ENCODE assay signal across 29 cellular contexts in genomic region chr10:122730238-122730637, GRCh38. TPM values are rescaled to one million over a fixed set of nuclear protein-coding genes. Genes with fewer than 3 reads are reported as not detected.
"Had no signal": no experiment of that assay in that cellular context is flagged by ENCODE, and none has a peak within 500 bp of the region (broad histone marks: within the 10 kb centered on the region; RNA-seq: fewer than 3 reads in every experiment).

No MANE protein-coding gene starts in this region.

- H3K27ac ChIP-seq: esophagus muscularis mucosa, foreskin keratinocyte, heart right ventricle, left lung, lower lobe of right lung, neutrophil, right lobe of liver, thoracic aorta, VCaP had no signal

- H3K4me3 ChIP-seq: esophagus muscularis mucosa, heart right ventricle, left lung, lower lobe of right lung, mucosa of descending colon, right lobe of liver, thoracic aorta had no signal

- ATAC-seq: foreskin keratinocyte, heart right ventricle, left lung, mucosa of descending colon, right lobe of liver had no signal

- H3K4me1 ChIP-seq: esophagus muscularis mucosa, heart right ventricle, left lung, lower lobe of right lung, right lobe of liver had no signal

- DNase-seq: activated CD4-positive, alpha-beta T cell treated with anti-CD3 and anti-CD28 coated beads for 4 hours; activated CD4-positive, alpha-beta T cell treated with anti-CD3 and anti-CD28 coated beads, Interleukin-2, amount 50 U/mL, for 4 hours; activated effector memory CD4-positive, alpha-beta T cell treated with Interleukin-2 at 50 U/mL for 16 hours; activated naive CD4-positive, alpha-beta T cell treated with Interleukin-2 at 50 U/mL for 16 hours; anterior cingulate cortex; endodermal cell; foreskin keratinocyte; heart right ventricle; left lung; lower lobe of right lung; mesenchymal stem cell; mucosa of descending colon; right lobe of liver; stimulated activated CD4-positive, alpha-beta T cell treated with anti-CD3 and anti-CD28 coated beads, Interleukin-2, amount 100 ng/mL, for 48 hours; T-helper 2 cell; trophoblast cell had no signal

- H3K27me3 ChIP-seq: foreskin keratinocyte, neutrophil, right lobe of liver had no signal

- H3K36me3 ChIP-seq: esophagus muscularis mucosa, heart right ventricle, left lung, lower lobe of right lung, neutrophil, right lobe of liver, thoracic aorta had no signal

- H3K9me3 ChIP-seq: esophagus muscularis mucosa, heart right ventricle, left lung, lower lobe of right lung, mucosa of descending colon, neutrophil, right lobe of liver, thoracic aorta had no signal

RNA-seq across cellular contexts. Expression of gene C10orf120, which starts 30.6 kb away (rescaled TPM):
- total RNA-seq: bronchial epithelial cell; endodermal cell; esophagus muscularis mucosa; foreskin keratinocyte; glomerular endothelial cell; heart right ventricle; left lung; lower lobe of right lung; mucosa of descending colon; myocyte; natural killer cell treated with Interleukin-12 subunit alpha and Interleukin-12 subunit beta and Interleukin-15 and Interleukin-18, amount 100 ng/mL, for 72 hours; osteocyte; posterior vena cava; renal cortical epithelial cell; right lobe of liver; skeletal muscle tissue; subcutaneous adipose tissue; thoracic aorta had no signal
- polyA plus RNA-seq: foreskin keratinocyte, heart right ventricle had no signal
